12 cellular contexts compared by ENCODE assay signal in the genomic region with DNA sequence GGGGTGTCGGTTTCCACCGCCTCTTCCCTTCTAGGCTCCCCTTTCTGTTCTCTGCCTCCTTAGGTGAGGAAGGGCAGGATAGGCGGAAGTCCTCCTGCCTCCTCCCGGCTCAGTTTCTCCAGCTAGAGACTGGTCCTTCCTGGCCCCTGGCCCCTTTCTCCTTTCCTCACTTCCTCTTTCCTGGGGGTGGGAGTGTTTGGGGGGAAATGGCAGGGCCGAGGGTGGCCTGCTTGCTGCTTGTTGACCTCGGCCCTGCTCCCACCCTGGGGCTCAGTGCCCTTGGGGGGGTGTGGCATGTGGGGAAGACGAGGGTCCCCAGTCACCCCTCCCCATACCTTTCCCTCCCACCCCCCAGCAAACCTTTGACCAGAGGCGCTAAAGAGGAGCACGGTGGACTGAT. TPM values are rescaled to one million over a fixed set of nuclear protein-coding genes. Genes with fewer than 3 reads are reported as not detected.
DNase-seq lines count a peak whose midpoint lies in the region; ATAC-seq, FAIRE-seq and TF ChIP-seq lines count a peak whose summit lies in the region.
"Had no signal": no experiment of that assay in that cellular context is flagged by ENCODE, and none has a peak within 500 bp of the region (broad histone marks: within the 10 kb centered on the region; RNA-seq: fewer than 3 reads in every experiment).

No MANE protein-coding gene starts in this region.

- no peak for DNase-seq in CD4-positive, CD25-positive, alpha-beta regulatory T cell
- DNase-seq in GM12891 (ENCODE audit: insufficient read length, low spot score) = no peak
- no peak for DNase-seq in activated naive CD8-positive, alpha-beta T cell treated with anti-CD3 and anti-CD28 coated beads for 36 hours
- DNase-seq in natural killer cell = no peak
- no peak for DNase-seq in DMS53 treated with DMSO at 0.1 percent for 48 hours (lab: John Stamatoyannopoulos, UW; ENCODE audit: unreplicated experiment)
- DNase-seq in CD1c-positive myeloid dendritic cell (ENCODE audit: extremely low spot score) = no peak
- DNase-seq: activated CD4-positive, CD25-positive, alpha-beta regulatory T cell treated with anti-CD3 and anti-CD28 coated beads, Interleukin-2, amount 50 U/mL, for 72 hours; islet precursor cell; PC-3 had no signal

- ATAC-seq in CD4-positive, CD25-positive, alpha-beta regulatory T cell (ENCODE audit: low read depth in 2 of 2) = no peak
- ATAC-seq in natural killer cell (no peak), GM19035 (IDR thresholded peaks at IDR 0.05; ENCODE audit: unreplicated experiment) (no peak)
- ATAC-seq: PC-3 had no signal

- peak overlapping the region; percentile 36 to 91 (median 76) for H3K4me3 Mint-ChIP-seq in CD4-positive, CD25-positive, alpha-beta regulatory T cell
- peak overlapping the region; percentile 54 for H3K4me3 Mint-ChIP-seq in activated naive CD8-positive, alpha-beta T cell treated with anti-CD3 and anti-CD28 coated beads for 36 hours
- H3K4me3 Mint-ChIP-seq in natural killer cell = peak overlapping the region; percentile 70

- no peak for FAIRE-seq in GM12891 (lab: Jason Lieb, UNC)
- FAIRE-seq: bronchial epithelial cell had no signal

- no peak for TF ChIP-seq CTCF in natural killer cell (IDR thresholded peaks at IDR 0.05)

- H3K9me3 ChIP-seq in CD4-positive, CD25-positive, alpha-beta regulatory T cell (ENCODE audit: control insufficient read depth in 2 of 2, low read length in 2 of 2) = no peaks in the 10 kb centered on the region

- no peak overlapping the region for H3K4me3 ChIP-seq in CD4-positive, CD25-positive, alpha-beta regulatory T cell (ENCODE audit: low read depth, low read length)

- peak overlapping the region; percentile 32 to 59 (median 47) for H3K27ac Mint-ChIP-seq in CD4-positive, CD25-positive, alpha-beta regulatory T cell
- peak overlapping the region; percentile 79 for H3K27ac Mint-ChIP-seq in activated naive CD8-positive, alpha-beta T cell treated with anti-CD3 and anti-CD28 coated beads for 36 hours
- H3K27ac Mint-ChIP-seq in natural killer cell = peak overlapping the region; percentile 64 to 78

- H3K27me3 Mint-ChIP-seq in CD4-positive, CD25-positive, alpha-beta regulatory T cell = no peaks in the 10 kb centered on the region
- no peaks in the 10 kb centered on the region for H3K27me3 Mint-ChIP-seq in activated naive CD8-positive, alpha-beta T cell treated with anti-CD3 and anti-CD28 coated beads for 36 hours
- no peaks in the 10 kb centered on the region for H3K27me3 Mint-ChIP-seq in natural killer cell (ENCODE audit: low read depth in 2 of 2)

- peaks cover 50% of the 10 kb centered on the region for H3K4me1 ChIP-seq in CD4-positive, CD25-positive, alpha-beta regulatory T cell (ENCODE audit: control insufficient read depth, insufficient read depth, low read length, poor library complexity, severe bottlenecking)

- H3K9me3 Mint-ChIP-seq in CD4-positive, CD25-positive, alpha-beta regulatory T cell = no peaks in the 10 kb centered on the region
- H3K9me3 Mint-ChIP-seq in activated naive CD8-positive, alpha-beta T cell treated with anti-CD3 and anti-CD28 coated beads for 36 hours = no peaks in the 10 kb centered on the region
- no peaks in the 10 kb centered on the region for H3K9me3 Mint-ChIP-seq in natural killer cell

- TF ChIP-seq POLR2A in GM12891 (IDR thresholded peaks at IDR 0.05; ENCODE audit: low read depth, low read length) = no peak

- peaks cover 61% of the 10 kb centered on the region for H3K36me3 ChIP-seq in CD4-positive, CD25-positive, alpha-beta regulatory T cell (ENCODE audit: control insufficient read depth, insufficient read depth, low read length)

- no peak overlapping the region for H3K27ac ChIP-seq in CD4-positive, CD25-positive, alpha-beta regulatory T cell (ENCODE audit: insufficient read depth, low read length, poor library complexity, severe bottlenecking)
- H3K27ac ChIP-seq: C4-2B had no signal

- no peaks in the 10 kb centered on the region for H3K27me3 ChIP-seq in CD4-positive, CD25-positive, alpha-beta regulatory T cell (ENCODE audit: control insufficient read depth, insufficient read depth, low read length)

- intact Hi-C loops in natural killer cell (cut with micrococcal nuclease) = loop anchor here (10.0 kb wide), 2 partner anchors 655 to 1465 kb away; a partner anchor contains a TSS

- peaks cover 42% of the 10 kb centered on the region for H3K36me3 Mint-ChIP-seq in CD4-positive, CD25-positive, alpha-beta regulatory T cell
- H3K36me3 Mint-ChIP-seq in activated naive CD8-positive, alpha-beta T cell treated with anti-CD3 and anti-CD28 coated beads for 36 hours = peaks cover 54% of the 10 kb centered on the region
- H3K36me3 Mint-ChIP-seq in natural killer cell = peaks cover 8% of the 10 kb centered on the region

- H3K4me1 Mint-ChIP-seq in CD4-positive, CD25-positive, alpha-beta regulatory T cell = peaks cover 7 to 69% (median 41%) of the 10 kb centered on the region in 4 donors
- H3K4me1 Mint-ChIP-seq in activated naive CD8-positive, alpha-beta T cell treated with anti-CD3 and anti-CD28 coated beads for 36 hours = peaks cover 35% of the 10 kb centered on the region
- H3K4me1 Mint-ChIP-seq in natural killer cell = peaks cover 46 to 73% of the 10 kb centered on the region in 2 donors

TF ChIP-seq in GM12891, 5 proteins besides CTCF, POLR2A, EP300 and RAD21:
- TF ChIP-seq SPI1 (IDR thresholded peaks at IDR 0.05; ENCODE audit: low read depth, low read length) (peak; percentile 61), PAX5 (IDR thresholded peaks at IDR 0.05; ENCODE audit: insufficient read depth, low read length, severe bottlenecking) (no peak), TAF1 (IDR thresholded peaks at IDR 0.05; ENCODE audit: low read depth, low read length) (no peak)

RNA-seq across cellular contexts. Expression of a gene that starts 5.0 kb away (rescaled TPM):
- total RNA-seq in CD4-positive, CD25-positive, alpha-beta regulatory T cell = 283 TPM
- 1 to 10 TPM; 7.2 to 9.3 (median 8.2) TPM for polyA plus RNA-seq in CD4-positive, CD25-positive, alpha-beta regulatory T cell
- 150 TPM for polyA plus RNA-seq in GM12891 (2012; ENCODE audit: low read depth, missing spikeins)
- 100 to 1,000 TPM; 341 to 345 TPM for total RNA-seq in activated naive CD8-positive, alpha-beta T cell treated with anti-CD3 and anti-CD28 coated beads for 36 hours
- total RNA-seq in natural killer cell = 100 to 1,000 TPM; 304 to 322 (median 321) TPM

RNA-seq across cellular contexts. Expression of a gene that starts 11.8 kb away (rescaled TPM):
- 0.99 TPM for total RNA-seq in CD4-positive, CD25-positive, alpha-beta regulatory T cell
- polyA plus RNA-seq in CD4-positive, CD25-positive, alpha-beta regulatory T cell = 1 to 10 TPM in 1 of 4 donors, under 1 TPM in 3; 0.22 to 1.0 (median 0.51) TPM
- polyA plus RNA-seq in GM12891 (2012; ENCODE audit: low read depth, missing spikeins) = 29.7 TPM
- 10 to 100 TPM; 10.9 to 12.0 TPM for total RNA-seq in activated naive CD8-positive, alpha-beta T cell treated with anti-CD3 and anti-CD28 coated beads for 36 hours
- total RNA-seq in natural killer cell = 1 to 10 TPM; 2.0 to 3.2 (median 3.2) TPM

RNA-seq across cellular contexts. Expression of a gene that starts 15.2 kb away (rescaled TPM):
- total RNA-seq in CD4-positive, CD25-positive, alpha-beta regulatory T cell = 46.1 TPM
- 1 to 10 TPM; 6.3 to 8.3 (median 7.6) TPM for polyA plus RNA-seq in CD4-positive, CD25-positive, alpha-beta regulatory T cell
- polyA plus RNA-seq in GM12891 (2012; ENCODE audit: low read depth, missing spikeins) = 23.4 TPM
- total RNA-seq in activated naive CD8-positive, alpha-beta T cell treated with anti-CD3 and anti-CD28 coated beads for 36 hours = 10 to 100 TPM; 37.1 to 39.5 TPM
- total RNA-seq in natural killer cell = 10 to 100 TPM; 47.6 to 56.4 (median 51.8) TPM

RNA-seq across cellular contexts. Expression of a gene that starts 16.4 kb away (rescaled TPM):
- 23.7 TPM for total RNA-seq in CD4-positive, CD25-positive, alpha-beta regulatory T cell
- polyA plus RNA-seq in CD4-positive, CD25-positive, alpha-beta regulatory T cell = 10 to 100 TPM; 26.5 to 36.6 (median 35.1) TPM
- polyA plus RNA-seq in GM12891 (2012; ENCODE audit: low read depth, missing spikeins) = 47.3 TPM
- total RNA-seq in activated naive CD8-positive, alpha-beta T cell treated with anti-CD3 and anti-CD28 coated beads for 36 hours = 10 to 100 TPM; 39.9 to 42.3 TPM
- 10 to 100 TPM; 15.4 to 21.9 (median 19.0) TPM for total RNA-seq in natural killer cell

RNA-seq across cellular contexts. Expression of a gene that starts 19.0 kb away (rescaled TPM):
- 30.8 TPM for total RNA-seq in CD4-positive, CD25-positive, alpha-beta regulatory T cell
- 10 to 100 TPM; 14.3 to 18.9 (median 16.0) TPM for polyA plus RNA-seq in CD4-positive, CD25-positive, alpha-beta regulatory T cell
- polyA plus RNA-seq in GM12891 (2012; ENCODE audit: low read depth, missing spikeins) = 23.7 TPM
- 10 to 100 TPM; 29.6 to 30.6 TPM for total RNA-seq in activated naive CD8-positive, alpha-beta T cell treated with anti-CD3 and anti-CD28 coated beads for 36 hours
- total RNA-seq in natural killer cell = 10 to 100 TPM; 38.0 to 46.0 (median 40.0) TPM
